8 cellular contexts compared by ENCODE assay signal in the genomic region with DNA sequence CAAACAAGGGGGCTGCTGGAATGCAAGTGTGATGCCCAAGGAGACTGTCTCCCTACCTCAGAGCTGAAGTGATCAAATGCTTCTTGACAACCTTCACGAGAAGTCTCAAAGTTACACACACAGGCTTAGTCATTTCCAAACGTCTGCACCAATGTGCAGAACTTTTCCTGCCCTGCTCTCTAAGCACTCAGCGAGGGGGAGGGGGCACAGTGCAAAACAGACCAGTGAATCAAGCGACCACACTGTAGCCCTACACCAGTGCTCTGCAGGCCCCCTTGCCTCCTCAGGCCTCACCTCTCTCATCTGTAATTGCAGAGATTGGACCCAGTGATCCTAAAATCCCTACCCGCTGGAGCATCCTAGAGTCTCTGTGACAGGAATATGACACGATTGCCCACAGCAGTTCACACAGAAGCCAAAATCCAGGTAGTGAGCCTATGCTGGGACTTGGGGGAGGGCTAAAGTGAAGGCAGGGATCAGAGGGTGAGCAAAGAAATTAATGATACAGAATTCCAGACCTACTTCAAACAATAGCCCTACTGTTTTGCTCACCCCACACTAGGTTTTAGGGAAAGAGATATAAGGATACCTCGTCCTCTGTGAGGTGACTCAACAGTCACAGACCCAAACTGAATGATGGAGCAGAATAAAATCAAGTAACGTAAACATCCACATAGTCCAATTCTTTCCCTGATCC. TPM values are rescaled to one million over a fixed set of nuclear protein-coding genes. Genes with fewer than 3 reads are reported as not detected.
DNase-seq lines count a peak whose midpoint lies in the region; FAIRE-seq and TF ChIP-seq lines count a peak whose summit lies in the region.

No MANE protein-coding gene starts in this region.

- no peak overlapping the region for H2AFZ ChIP-seq in trophoblast cell (ENCODE audit: insufficient read depth, low read length, poor library complexity)

- FAIRE-seq in bronchial epithelial cell (lab: Jason Lieb, UNC) = peak; percentile 32

- no peak overlapping the region for H3K23ac ChIP-seq in trophoblast cell (ENCODE audit: low read length)

- H2AK5ac ChIP-seq in trophoblast cell (ENCODE audit: low read length) = no peak overlapping the region

- H2BK12ac ChIP-seq in trophoblast cell (ENCODE audit: low read length) = no peak overlapping the region

- H3K4me2 ChIP-seq in trophoblast cell (ENCODE audit: low read length) = no peak overlapping the region

- H3K4me1 ChIP-seq in rectal smooth muscle tissue (ENCODE audit: control insufficient read depth, insufficient read depth, low read length) (peaks cover 19% of the 10 kb centered on the region), trophoblast cell (ENCODE audit: control insufficient read depth in 1 of 2, insufficient read depth in 2 of 2, low read length in 2 of 2) (peaks cover 8% of the 10 kb centered on the region in 2 experiments)

- WGBS in trophoblast cell (ENCODE audit: extremely low coverage, insufficient coverage, insufficient read length) = no CpG with 5 or more reads among the region's 8 CpGs

- H4K8ac ChIP-seq in trophoblast cell (ENCODE audit: low read depth, low read length) = no peak overlapping the region

- H3K4ac ChIP-seq in trophoblast cell (ENCODE audit: low read depth, low read length) = no peak overlapping the region

- DNase-seq in EH (ENCODE audit: low read depth) = peak; percentile 74
- peak; percentile 45 for DNase-seq in NOMO-1 treated with DMSO at 0.1 percent for 48 hours (lab: John Stamatoyannopoulos, UW; ENCODE audit: unreplicated experiment)
- DNase-seq in bronchial epithelial cell (ENCODE audit: low read depth) = peak; percentile 60
- DNase-seq in RKO (ENCODE audit: low spot score) = no peak
- DNase-seq in germinal center (ENCODE audit: low spot score) = no peak
- no peak for DNase-seq in trophoblast cell
- no peak for DNase-seq in NCI-H1105 treated with DMSO at 0.1 percent for 48 hours (lab: John Stamatoyannopoulos, UW)

- no peaks in the 10 kb centered on the region for H3K79me2 ChIP-seq in trophoblast cell (ENCODE audit: control insufficient read depth, insufficient read depth, low read length, poor library complexity)

- H3K9ac ChIP-seq in rectal smooth muscle tissue (ENCODE audit: low read length) (no peak overlapping the region), trophoblast cell (ENCODE audit: low read length) (no peak overlapping the region)

- H3K36me3 ChIP-seq in bronchial epithelial cell (ENCODE audit: control insufficient read depth, insufficient read depth, low read length) (no peaks in the 10 kb centered on the region), rectal smooth muscle tissue (ENCODE audit: control insufficient read depth, insufficient read depth, low read length) (no peaks in the 10 kb centered on the region), trophoblast cell (ENCODE audit: control insufficient read depth in 1 of 2, insufficient read depth in 2 of 2, low read length in 2 of 2) (no peaks in the 10 kb centered on the region)

- no peaks in the 10 kb centered on the region for H3K9me3 ChIP-seq in trophoblast cell (ENCODE audit: insufficient read depth, low read depth, low read length)

- H3K4me3 ChIP-seq in bronchial epithelial cell (ENCODE audit: low read depth, low read length) = no peak overlapping the region
- peak overlapping the region; percentile 36 for H3K4me3 ChIP-seq in rectal smooth muscle tissue (ENCODE audit: low read length)
- no peak overlapping the region for H3K4me3 ChIP-seq in trophoblast cell (ENCODE audit: low read depth, low read length)

- H3K79me1 ChIP-seq in trophoblast cell (ENCODE audit: low read length) = no peaks in the 10 kb centered on the region

- no peak overlapping the region for H4K12ac ChIP-seq in trophoblast cell (ENCODE audit: low read depth, low read length)

- no peak overlapping the region for H2BK120ac ChIP-seq in trophoblast cell (ENCODE audit: insufficient read depth, low read length, poor library complexity)

- no peak overlapping the region for H4K91ac ChIP-seq in trophoblast cell (ENCODE audit: low read depth, low read length)

- no peaks in the 10 kb centered on the region for H3K27me3 ChIP-seq in bronchial epithelial cell (ENCODE audit: control insufficient read depth, insufficient read depth, low read length)
- no peaks in the 10 kb centered on the region for H3K27me3 ChIP-seq in rectal smooth muscle tissue (ENCODE audit: control insufficient read depth, insufficient read depth, low read length)
- H3K27me3 ChIP-seq in trophoblast cell (ENCODE audit: insufficient read depth, low read length) = no peaks in the 10 kb centered on the region

- no peak overlapping the region for H3K14ac ChIP-seq in trophoblast cell (ENCODE audit: low read length)

- H3K27ac ChIP-seq in rectal smooth muscle tissue (ENCODE audit: low read depth, low read length) (peak overlapping the region; percentile 55), trophoblast cell (ENCODE audit: low read depth, low read length) (no peak overlapping the region)

- H3K18ac ChIP-seq in trophoblast cell (ENCODE audit: low read length) = no peak overlapping the region

- no peak for TF ChIP-seq CTCF in bronchial epithelial cell (IDR thresholded peaks at IDR 0.05; ENCODE audit: insufficient read depth, low read length, severe bottlenecking)

- no peak overlapping the region for H2BK5ac ChIP-seq in trophoblast cell (ENCODE audit: low read depth, low read length, poor library complexity)

RNA-seq across cellular contexts. Expression of gene ATXN1, which starts 56.4 kb away (rescaled TPM):
- 18.4 and 50.1 TPM in 2 replicates for total RNA-seq in bronchial epithelial cell
- polyA plus RNA-seq in trophoblast cell (2013) = 10.5 and 11.1 TPM in 2 replicates

Comparison
In these comparisons a context has a peak if more than half of its experiments do, and no peak if none do; other contexts are left out.
1. DNase-seq: peak in EH (single experiment), NOMO-1 treated with DMSO at 0.1 percent for 48 hours (single experiment) and bronchial epithelial cell (single experiment); none in RKO (single experiment), germinal center (single experiment), trophoblast cell (0 of 2) and NCI-H1105 treated with DMSO at 0.1 percent for 48 hours (single experiment).